Comparison of ENCODE assay signal across 15 cellular contexts in the genomic region with DNA sequence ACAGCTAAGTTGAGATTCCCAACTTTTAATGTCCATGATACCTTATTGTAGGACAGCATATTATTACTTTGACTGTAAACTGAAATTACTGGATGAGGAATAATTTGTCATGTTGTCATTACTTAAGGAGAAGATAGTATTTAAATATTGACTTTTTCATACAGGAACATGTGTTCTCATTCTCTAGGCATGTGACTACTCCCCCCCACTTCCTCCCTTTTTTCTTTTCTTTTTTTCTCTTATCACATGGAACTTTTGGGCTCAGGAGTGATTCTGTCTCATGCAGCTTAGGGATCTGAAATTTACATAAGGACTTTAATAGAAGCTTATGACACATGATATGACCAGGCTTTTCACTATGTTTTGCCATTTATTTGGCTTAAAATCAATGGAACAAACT.
DNase-seq lines count a peak whose midpoint lies in the region; ATAC-seq and TF ChIP-seq lines count a peak whose summit lies in the region.
"Had no signal": no experiment of that assay in that cellular context is flagged by ENCODE, and none has a peak within 500 bp of the region (broad histone marks: within the 10 kb centered on the region; RNA-seq: fewer than 3 reads in every experiment).

No MANE protein-coding gene starts in this region.

- intact Hi-C loops in tibial artery (cut with DNase I; ENCODE audit: low total_unique reads): no loop called here

- ATAC-seq in GM18907 (IDR thresholded peaks at IDR 0.05; ENCODE audit: unreplicated experiment): no peak

- H3K27ac ChIP-seq in brain microvascular endothelial cell (no peak overlapping the region), tibial artery (peak overlapping the region; percentile 25 to 77), Peyer's patch (no peak overlapping the region)
- H3K27ac ChIP-seq: BLaER1 treated with 17β-estradiol and CSF1 and Interleukin-3, amounts not matched to agents 10 nM and 100 nM had no signal

- no peak for TF ChIP-seq POLR2A in Peyer's patch (IDR thresholded peaks at IDR 0.05)

- peak; percentile 7 for DNase-seq in HT1080 (ENCODE audit: low read depth)
- DNase-seq in brain microvascular endothelial cell: peak; percentile 11
- DNase-seq in iris pigment epithelial cell (ENCODE audit: low read depth): peak; percentile 49
- no peak for DNase-seq in tibial artery
- no peak for DNase-seq in NCI-H146 treated with DMSO at 0.1 percent for 48 hours (lab: John Stamatoyannopoulos, UW; ENCODE audit: unreplicated experiment)
- DNase-seq in Peyer's patch: no peak
- DNase-seq: DMS 273 treated with DMSO at 0.1 percent for 48 hours, H9, Kasumi-1, NCI-H1105 treated with DMSO at 0.1 percent for 48 hours, NCI-H1930, NCI-H2171 treated with DMSO at 0.1 percent for 48 hours, NCI-H510A had no signal

- H3K27me3 ChIP-seq in brain microvascular endothelial cell (replicated peaks): no peaks in the 10 kb centered on the region
- H3K27me3 ChIP-seq in tibial artery: no peaks in the 10 kb centered on the region
- no peaks in the 10 kb centered on the region for H3K27me3 ChIP-seq in Peyer's patch
- H3K27me3 ChIP-seq: BLaER1 treated with 17β-estradiol and CSF1 and Interleukin-3, amounts not matched to agents 10 nM and 100 nM had no signal

- TF ChIP-seq CTCF in brain microvascular endothelial cell (IDR thresholded peaks at IDR 0.05; ENCODE audit: low read depth, low read length, missing control alignments) (no peak), tibial artery (IDR thresholded peaks at IDR 0.05) (no peak), Peyer's patch (IDR thresholded peaks at IDR 0.05) (no peak)

- H3K4me1 ChIP-seq in tibial artery (peaks cover 0 to 84% (median 10%) of the 10 kb centered on the region in 4 donors), Peyer's patch (no peaks in the 10 kb centered on the region)

- no peaks in the 10 kb centered on the region for H3K36me3 ChIP-seq in brain microvascular endothelial cell (replicated peaks)
- H3K36me3 ChIP-seq in tibial artery: no peaks in the 10 kb centered on the region
- no peaks in the 10 kb centered on the region for H3K36me3 ChIP-seq in Peyer's patch
- H3K36me3 ChIP-seq: BLaER1 treated with 17β-estradiol and CSF1 and Interleukin-3, amounts not matched to agents 10 nM and 100 nM had no signal

- H3K9me3 ChIP-seq in tibial artery (no peaks in the 10 kb centered on the region), Peyer's patch (no peaks in the 10 kb centered on the region)
- H3K9me3 ChIP-seq: BLaER1 treated with 17β-estradiol and CSF1 and Interleukin-3, amounts not matched to agents 10 nM and 100 nM had no signal

- in situ Hi-C loops in brain microvascular endothelial cell (cut with HindIII; ENCODE audit: low pct_ligation_motif_present, low sequenced_read_pairs): no loop called here

- H3K4me3 ChIP-seq in brain microvascular endothelial cell (ENCODE audit: low read depth, low read length) (no peak overlapping the region), tibial artery (no peak overlapping the region), Peyer's patch (no peak overlapping the region)
- H3K4me3 ChIP-seq: BLaER1 treated with 17β-estradiol and CSF1 and Interleukin-3, amounts not matched to agents 10 nM and 100 nM had no signal

Comparison
In these comparisons a context has a peak if more than half of its experiments do, and no peak if none do; other contexts are left out.
1. DNase-seq: peak in HT1080 (single experiment), brain microvascular endothelial cell (single experiment) and iris pigment epithelial cell (single experiment); none in tibial artery (0 of 2), NCI-H146 treated with DMSO at 0.1 percent for 48 hours (single experiment) and Peyer's patch (0 of 3).
2. H3K27ac ChIP-seq: peak in tibial artery (2 of 2); none in brain microvascular endothelial cell (single experiment) and Peyer's patch (0 of 4).